Comparison of ENCODE assay signal across 12 cellular contexts in genomic region chrX:29488919-29489318, GRCh38.
DNase-seq lines count a peak whose midpoint lies in the region; ATAC-seq lines count a peak whose summit lies in the region.
"Had no signal": no experiment of that assay in that cellular context is flagged by ENCODE, and none has a peak within 500 bp of the region (broad histone marks: within the 10 kb centered on the region; RNA-seq: fewer than 3 reads in every experiment).

No MANE protein-coding gene starts in this region.

- peak; percentile 58 for ATAC-seq in GM18858 (IDR thresholded peaks at IDR 0.05; ENCODE audit: unreplicated experiment)
- ATAC-seq in GM21723 (IDR thresholded peaks at IDR 0.05; ENCODE audit: unreplicated experiment), result peak; percentile 58
- peak; percentile 39 for ATAC-seq in HG03558 (IDR thresholded peaks at IDR 0.05; ENCODE audit: extremely low read depth, unreplicated experiment)
- no peak for ATAC-seq in HG02981 (IDR thresholded peaks at IDR 0.05; ENCODE audit: unreplicated experiment)
- ATAC-seq: activated T-helper 17 cell treated with anti-CD3 and anti-CD28 coated beads, Interleukin-2, amount 50 U/mL, for 72 hours had no signal

- DNase-seq in dermis blood vessel endothelial cell (peak; percentile 4), RKO (ENCODE audit: low spot score) (no peak)
- DNase-seq in activated CD4-positive, alpha-beta T cell treated with anti-CD3 and anti-CD28 coated beads, Interleukin-2, amount 50 U/mL, for 1 hour, result no peak
- DNase-seq: activated CD4-positive, alpha-beta T cell treated with anti-CD3 and anti-CD28 coated beads, Interleukin-2, amount 10 ng/mL, durations not matched to agents 24 days and 14 days; mesenchymal stem cell; small intestine; T-helper 2 cell had no signal
